Comparison of ENCODE assay signal across 30 cellular contexts in the genomic region with DNA sequence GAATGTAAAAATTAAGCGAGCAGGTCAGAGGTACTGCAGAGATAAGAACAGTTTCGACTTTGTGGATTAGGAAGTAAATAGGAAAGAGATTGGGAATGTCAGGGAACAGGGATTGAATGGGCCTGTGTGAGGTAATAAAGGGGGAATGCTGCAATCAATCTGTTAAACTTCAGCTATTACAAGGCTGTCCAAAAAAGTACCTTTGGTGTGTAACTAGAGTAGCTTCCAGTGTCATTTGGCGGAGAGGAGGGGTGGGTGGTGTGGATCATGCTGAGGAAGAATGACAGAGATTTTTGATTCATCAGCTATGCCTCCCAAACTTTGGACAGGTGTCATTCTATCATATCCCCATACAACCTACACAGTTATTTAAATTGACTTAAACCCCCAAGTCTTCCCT.
"Had no signal": no experiment of that assay in that cellular context is flagged by ENCODE, and none has a peak within 500 bp of the region (broad histone marks: within the 10 kb centered on the region; RNA-seq: fewer than 3 reads in every experiment).

No MANE protein-coding gene starts in this region.

- H3K36me3 ChIP-seq: adrenal gland, colonic mucosa, esophagus squamous epithelium, gastroesophageal sphincter had no signal

- H3K9me3 ChIP-seq: adrenal gland, body of pancreas, colonic mucosa, gastroesophageal sphincter had no signal

- ATAC-seq: activated CD4-positive, alpha-beta T cell treated with anti-CD3 and anti-CD28 coated beads for 36 hours; activated CD8-positive, alpha-beta memory T cell treated with anti-CD3 and anti-CD28 coated beads, Interleukin-2, amount 10 ng/mL, durations not matched to agents 7 days and 5 days; activated CD8-positive, alpha-beta T cell treated with anti-CD3 and anti-CD28 coated beads, Interleukin-2, amount 10 ng/mL, durations not matched to agents 7 days and 5 days; activated naive CD8-positive, alpha-beta T cell treated with anti-CD3 and anti-CD28 coated beads, Interleukin-2, amount 50 U/mL, for 24 hours; body of pancreas; gastroesophageal sphincter had no signal

- H3K4me3 ChIP-seq: adrenal gland, body of pancreas, colonic mucosa, esophagus squamous epithelium, gastroesophageal sphincter had no signal

- H3K27me3 Mint-ChIP-seq: activated CD4-positive, alpha-beta memory T cell treated with anti-CD3 and anti-CD28 coated beads for 36 hours; activated CD4-positive, alpha-beta T cell treated with anti-CD3 and anti-CD28 coated beads for 36 hours; activated CD8-positive, alpha-beta memory T cell treated with anti-CD3 and anti-CD28 coated beads, Interleukin-2, amount 10 ng/mL, durations not matched to agents 7 days and 5 days; activated naive CD4-positive, alpha-beta T cell treated with anti-CD3 and anti-CD28 coated beads, Interleukin-2, amount 50 U/mL, for 24 hours; activated naive CD8-positive, alpha-beta T cell treated with anti-CD3 and anti-CD28 coated beads for 36 hours; activated naive CD8-positive, alpha-beta T cell treated with anti-CD3 and anti-CD28 coated beads, Interleukin-2, amount 50 U/mL, for 24 hours had no signal

- H3K9me3 Mint-ChIP-seq: activated CD4-positive, alpha-beta memory T cell treated with anti-CD3 and anti-CD28 coated beads for 36 hours; activated CD4-positive, alpha-beta T cell treated with anti-CD3 and anti-CD28 coated beads, Interleukin-2, amount 10 ng/mL, durations not matched to agents 24 days and 14 days; activated naive CD4-positive, alpha-beta T cell treated with anti-CD3 and anti-CD28 coated beads, Interleukin-2, amount 50 U/mL, for 24 hours; activated naive CD8-positive, alpha-beta T cell treated with anti-CD3 and anti-CD28 coated beads for 36 hours; activated naive CD8-positive, alpha-beta T cell treated with anti-CD3 and anti-CD28 coated beads, Interleukin-2, amount 50 U/mL, for 24 hours; activated T-helper 2 cell treated with anti-CD3 and anti-CD28 coated beads, Interferon-gamma antibody, Interleukin-2, Interleukin-4, amounts not matched to agents 10 μg/mL and 5 μg/mL and 100 μg/mL, durations not matched to agents 14 hours and 24 hours and 36 hours had no signal

- H3K27me3 ChIP-seq: adrenal gland, body of pancreas, colonic mucosa, esophagus squamous epithelium, gastroesophageal sphincter had no signal

- H3K27ac Mint-ChIP-seq: activated CD4-positive, alpha-beta memory T cell treated with anti-CD3 and anti-CD28 coated beads for 36 hours; activated CD4-positive, alpha-beta T cell treated with anti-CD3 and anti-CD28 coated beads for 36 hours; activated CD4-positive, alpha-beta T cell treated with anti-CD3 and anti-CD28 coated beads, Interleukin-2, amount 10 ng/mL, durations not matched to agents 24 days and 14 days; activated CD8-positive, alpha-beta memory T cell treated with anti-CD3 and anti-CD28 coated beads, Interleukin-2, amount 10 ng/mL, durations not matched to agents 7 days and 5 days; activated CD8-positive, alpha-beta T cell treated with anti-CD3 and anti-CD28 coated beads, Interleukin-2, amount 10 ng/mL, durations not matched to agents 7 days and 5 days; activated naive CD4-positive, alpha-beta T cell treated with anti-CD3 and anti-CD28 coated beads for 36 hours; activated naive CD4-positive, alpha-beta T cell treated with anti-CD3 and anti-CD28 coated beads, Interleukin-2, amount 50 U/mL, for 24 hours; activated naive CD8-positive, alpha-beta T cell treated with anti-CD3 and anti-CD28 coated beads for 36 hours; activated naive CD8-positive, alpha-beta T cell treated with anti-CD3 and anti-CD28 coated beads, Interleukin-2, amount 50 U/mL, for 24 hours; activated T-helper 1 cell treated with anti-CD3 and anti-CD28 coated beads, Interleukin-12 subunit alpha, Interleukin-12 subunit beta, Interleukin-2, Interleukin-4 antibody, amounts not matched to agents 30 ng/mL and 10 ng/mL and 1 ng/mL, durations not matched to agents 14 hours and 24 hours and 36 hours; activated T-helper 2 cell treated with anti-CD3 and anti-CD28 coated beads, Interferon-gamma antibody, Interleukin-2, Interleukin-4, amounts not matched to agents 10 μg/mL and 5 μg/mL and 100 μg/mL, durations not matched to agents 14 hours and 24 hours and 36 hours had no signal

- H3K4me1 ChIP-seq: colonic mucosa had no signal

- H3K36me3 Mint-ChIP-seq: activated CD4-positive, alpha-beta memory T cell treated with anti-CD3 and anti-CD28 coated beads for 36 hours had no signal

- H3K4me3 Mint-ChIP-seq: activated CD4-positive, alpha-beta memory T cell treated with anti-CD3 and anti-CD28 coated beads for 36 hours; activated CD4-positive, alpha-beta T cell treated with anti-CD3 and anti-CD28 coated beads for 36 hours; activated CD4-positive, alpha-beta T cell treated with anti-CD3 and anti-CD28 coated beads, Interleukin-2, amount 10 ng/mL, durations not matched to agents 24 days and 14 days; activated CD8-positive, alpha-beta memory T cell treated with anti-CD3 and anti-CD28 coated beads, Interleukin-2, amount 10 ng/mL, durations not matched to agents 7 days and 5 days; activated CD8-positive, alpha-beta T cell treated with anti-CD3 and anti-CD28 coated beads, Interleukin-2, amount 10 ng/mL, durations not matched to agents 7 days and 5 days; activated naive CD4-positive, alpha-beta T cell treated with anti-CD3 and anti-CD28 coated beads for 36 hours; activated naive CD4-positive, alpha-beta T cell treated with anti-CD3 and anti-CD28 coated beads, Interleukin-2, amount 50 U/mL, for 24 hours; activated naive CD8-positive, alpha-beta T cell treated with anti-CD3 and anti-CD28 coated beads for 36 hours; activated naive CD8-positive, alpha-beta T cell treated with anti-CD3 and anti-CD28 coated beads, Interleukin-2, amount 50 U/mL, for 24 hours; activated T-helper 1 cell treated with anti-CD3 and anti-CD28 coated beads, Interleukin-12 subunit alpha, Interleukin-12 subunit beta, Interleukin-2, Interleukin-4 antibody, amounts not matched to agents 30 ng/mL and 10 ng/mL and 1 ng/mL, durations not matched to agents 14 hours and 24 hours and 36 hours had no signal

- H3K27ac ChIP-seq: adrenal gland, body of pancreas, colonic mucosa, epithelial cell of prostate, esophagus squamous epithelium, gastroesophageal sphincter had no signal

- H3K4me1 Mint-ChIP-seq: activated CD4-positive, alpha-beta T cell treated with anti-CD3 and anti-CD28 coated beads for 36 hours; activated CD4-positive, alpha-beta T cell treated with anti-CD3 and anti-CD28 coated beads, Interleukin-2, amount 10 ng/mL, durations not matched to agents 24 days and 14 days; activated naive CD4-positive, alpha-beta T cell treated with anti-CD3 and anti-CD28 coated beads, Interleukin-2, amount 50 U/mL, for 24 hours had no signal

- DNase-seq: activated CD4-positive, alpha-beta memory T cell treated with anti-CD3 and anti-CD28 coated beads for 36 hours; activated CD4-positive, alpha-beta T cell treated with anti-CD3 and anti-CD28 coated beads for 36 hours; activated CD4-positive, alpha-beta T cell treated with anti-CD3 and anti-CD28 coated beads, Interleukin-2, amount 10 ng/mL, durations not matched to agents 24 days and 14 days; activated CD4-positive, CD25-positive, alpha-beta regulatory T cell; activated CD4-positive, CD25-positive, alpha-beta regulatory T cell treated with anti-CD3 and anti-CD28 coated beads, Interleukin-2, amount 50 U/mL, for 72 hours; activated CD8-positive, alpha-beta memory T cell treated with anti-CD3 and anti-CD28 coated beads, Interleukin-2, amount 10 ng/mL, durations not matched to agents 7 days and 5 days; activated CD8-positive, alpha-beta memory T cell treated with anti-CD3 and anti-CD28 coated beads, Interleukin-2, amount 50 U/mL, for 4 hours; activated CD8-positive, alpha-beta T cell treated with anti-CD3 and anti-CD28 coated beads, Interleukin-2, amount 10 ng/mL, durations not matched to agents 7 days and 5 days; activated effector memory CD4-positive, alpha-beta T cell treated with anti-CD3 and anti-CD28 coated beads, Interleukin-2, amount 50 U/mL, for 16 hours; activated naive CD4-positive, alpha-beta T cell treated with anti-CD3 and anti-CD28 coated beads for 36 hours; activated naive CD8-positive, alpha-beta T cell treated with anti-CD3 and anti-CD28 coated beads for 36 hours; activated naive CD8-positive, alpha-beta T cell treated with anti-CD3 and anti-CD28 coated beads, Interleukin-2, amount 50 U/mL, for 24 hours; activated T-cell treated with anti-CD3 and anti-CD28 coated beads, Interleukin-2, amount 50 U/mL, for 1 hour; activated T-cell treated with anti-CD3 and anti-CD28 coated beads, Interleukin-2, amount 50 U/mL, for 48 hours; adrenal gland; amygdala; aorta; body of pancreas; central memory CD4-positive, alpha-beta T cell; cerebellar nuclear complex; colonic mucosa; effector CD8-positive, alpha-beta T cell; esophagus squamous epithelium; foreskin melanocyte; T-helper 2 cell had no signal
